15 cellular contexts compared by ENCODE assay signal in genomic region chr9:136020206-136020605, GRCh38.
"Had no signal": no experiment of that assay in that cellular context is flagged by ENCODE, and none has a peak within 500 bp of the region (broad histone marks: within the 10 kb centered on the region; RNA-seq: fewer than 3 reads in every experiment).

No MANE protein-coding gene starts in this region.

- DNase-seq: activated CD4-positive, alpha-beta T cell treated with anti-CD3 and anti-CD28 coated beads, Interleukin-2, amount 50 U/mL, for 1 hour; activated naive CD4-positive, alpha-beta T cell treated with anti-CD3 and anti-CD28 coated beads, Interleukin-2, amount 10 ng/mL, durations not matched to agents 7 days and 5 days; erythroblast; lower lobe of right lung; midbrain; naive B cell; nucleus accumbens; stimulated activated CD4-positive, alpha-beta T cell treated with anti-CD3 and anti-CD28 coated beads, Interleukin-2, amount 100 ng/mL, for 24 hours; stimulated activated naive CD4-positive, alpha-beta T cell treated with Interleukin-2 at 50 U/mL for 16 hours had no signal

- H3K4me3 ChIP-seq: adrenal gland, hepatocyte, lower lobe of right lung, prostate gland, right lobe of liver had no signal

- H3K4me2 ChIP-seq: hepatocyte had no signal

- ATAC-seq: lower lobe of right lung, right lobe of liver had no signal

- H3K9me3 ChIP-seq: adrenal gland, lower lobe of right lung, prostate gland, right lobe of liver had no signal

- H3K27me3 Mint-ChIP-seq: activated naive CD4-positive, alpha-beta T cell treated with anti-CD3 and anti-CD28 coated beads, Interleukin-2, amount 10 ng/mL, durations not matched to agents 7 days and 5 days; dendritic cell treated with granulocyte-macrophage colony-stimulating factor and Interleukin-4, amounts not matched to agents 40 ng/mL and 50 ng/mL, for 4 days had no signal

- H3K36me3 Mint-ChIP-seq: activated naive CD4-positive, alpha-beta T cell treated with anti-CD3 and anti-CD28 coated beads, Interleukin-2, amount 10 ng/mL, durations not matched to agents 7 days and 5 days; naive B cell had no signal

- H3K4me3 Mint-ChIP-seq: activated naive CD4-positive, alpha-beta T cell treated with anti-CD3 and anti-CD28 coated beads, Interleukin-2, amount 10 ng/mL, durations not matched to agents 7 days and 5 days; activated T-helper 1 cell treated with anti-CD3 and anti-CD28 coated beads, Interleukin-12 subunit alpha, Interleukin-12 subunit beta, Interleukin-2, Interleukin-4 antibody, amounts not matched to agents 30 ng/mL and 10 ng/mL and 1 ng/mL, durations not matched to agents 14 hours and 24 hours and 36 hours; dendritic cell treated with granulocyte-macrophage colony-stimulating factor and Interleukin-4, amounts not matched to agents 40 ng/mL and 50 ng/mL, for 4 days; naive B cell had no signal

- H2AFZ ChIP-seq: hepatocyte had no signal

- H3K9me3 Mint-ChIP-seq: activated naive CD4-positive, alpha-beta T cell treated with anti-CD3 and anti-CD28 coated beads, Interleukin-2, amount 10 ng/mL, durations not matched to agents 7 days and 5 days; activated T-helper 1 cell treated with anti-CD3 and anti-CD28 coated beads, Interleukin-12 subunit alpha, Interleukin-12 subunit beta, Interleukin-2, Interleukin-4 antibody, amounts not matched to agents 30 ng/mL and 10 ng/mL and 1 ng/mL, durations not matched to agents 14 hours and 24 hours and 36 hours; dendritic cell treated with granulocyte-macrophage colony-stimulating factor and Interleukin-4, amounts not matched to agents 40 ng/mL and 50 ng/mL, for 4 days had no signal

- H3K36me3 ChIP-seq: adrenal gland, prostate gland, right lobe of liver had no signal

- H3K4me1 ChIP-seq: prostate gland had no signal

- H3K4me1 Mint-ChIP-seq: activated naive CD4-positive, alpha-beta T cell treated with anti-CD3 and anti-CD28 coated beads, Interleukin-2, amount 10 ng/mL, durations not matched to agents 7 days and 5 days had no signal

- H3K27me3 ChIP-seq: adrenal gland, hepatocyte, right lobe of liver had no signal

- H3K27ac Mint-ChIP-seq: activated naive CD4-positive, alpha-beta T cell treated with anti-CD3 and anti-CD28 coated beads, Interleukin-2, amount 10 ng/mL, durations not matched to agents 7 days and 5 days; activated T-helper 1 cell treated with anti-CD3 and anti-CD28 coated beads, Interleukin-12 subunit alpha, Interleukin-12 subunit beta, Interleukin-2, Interleukin-4 antibody, amounts not matched to agents 30 ng/mL and 10 ng/mL and 1 ng/mL, durations not matched to agents 14 hours and 24 hours and 36 hours; dendritic cell treated with granulocyte-macrophage colony-stimulating factor and Interleukin-4, amounts not matched to agents 40 ng/mL and 50 ng/mL, for 4 days; naive B cell had no signal

- H3K27ac ChIP-seq: adrenal gland, hepatocyte, lower lobe of right lung, prostate gland, right lobe of liver had no signal
